In genomic region chr10:43377393-43377883, GRCh38 we compare ENCODE assay signal across 1 cellular context.
TF ChIP-seq lines count a peak whose summit lies in the region.

No MANE protein-coding gene starts in this region.

TF ChIP-seq in HepG2, 621 proteins besides CTCF, POLR2A, EP300 and RAD21 (continued from another document and continues in another):
- TF ChIP-seq TERF1 (CRISPR knock-in tag; IDR thresholded peaks at IDR 0.05) (no peak), ZNF263 (CRISPR knock-in tag; IDR thresholded peaks at IDR 0.05) (no peak), TAF1 (CRISPR knock-in tag; IDR thresholded peaks at IDR 0.05) (peak; percentile 58; the same call in 1 of the 2 replicates), SP140L (CRISPR knock-in tag; IDR thresholded peaks at IDR 0.05; ENCODE audit: borderline replicate concordance) (no peak), ZNF382 (CRISPR knock-in tag; IDR thresholded peaks at IDR 0.05; ENCODE audit: borderline replicate concordance) (no peak), HMGXB4 (CRISPR knock-in tag; IDR thresholded peaks at IDR 0.05; ENCODE audit: borderline replicate concordance in 1 of 2, low read depth in 1 of 2) (peak; percentile 50 to 71; a peak in 3 of 4 replicates), CAMTA2 (CRISPR knock-in tag; IDR thresholded peaks at IDR 0.05; ENCODE audit: borderline replicate concordance) (no peak), ZBTB3 (CRISPR knock-in tag; IDR thresholded peaks at IDR 0.05; ENCODE audit: borderline replicate concordance, low read depth) (no peak), MED8 (CRISPR knock-in tag; IDR thresholded peaks at IDR 0.05; ENCODE audit: insufficient replicate concordance) (no peak), ZNF597 (CRISPR knock-in tag; IDR thresholded peaks at IDR 0.05) (no peak), THAP8 (CRISPR knock-in tag; IDR thresholded peaks at IDR 0.05; ENCODE audit: borderline replicate concordance) (no peak), SMAD9 (CRISPR knock-in tag; IDR thresholded peaks at IDR 0.05) (no peak), GMEB1 (CRISPR knock-in tag; IDR thresholded peaks at IDR 0.05; ENCODE audit: borderline replicate concordance) (no peak), PHF20 (CRISPR knock-in tag; IDR thresholded peaks at IDR 0.05) (no peak), ZNF383 (CRISPR knock-in tag; IDR thresholded peaks at IDR 0.05; ENCODE audit: borderline replicate concordance) (no peak), ZNF574 (CRISPR knock-in tag; IDR thresholded peaks at IDR 0.05) (peak; percentile 55; the same call in 1 of the 2 replicates), ZNF343 (CRISPR knock-in tag; IDR thresholded peaks at IDR 0.05) (peak; percentile 83; the same call in 1 of the 2 replicates), GMEB2 (CRISPR knock-in tag; IDR thresholded peaks at IDR 0.05; ENCODE audit: low read depth) (no peak), FOXA3 (CRISPR knock-in tag; IDR thresholded peaks at IDR 0.05) (no peak), PAX8 (CRISPR knock-in tag; IDR thresholded peaks at IDR 0.05; ENCODE audit: borderline replicate concordance) (no peak), ZEB1 (IDR thresholded peaks at IDR 0.05; ENCODE audit: insufficient replicate concordance, low read depth) (peak; percentile 96), PTBP1 (IDR thresholded peaks at IDR 0.05; ENCODE audit: low read depth, low read length, poor library complexity, severe bottlenecking) (no peak), ZFP36L1 (CRISPR knock-in tag; IDR thresholded peaks at IDR 0.05) (no peak), BRD4 (CRISPR knock-in tag; IDR thresholded peaks at IDR 0.05) (no peak), NFE2 (CRISPR knock-in tag; IDR thresholded peaks at IDR 0.05) (no peak), NFYC (CRISPR knock-in tag; IDR thresholded peaks at IDR 0.05) (no peak), ZNF17 (CRISPR knock-in tag; IDR thresholded peaks at IDR 0.05) (no peak), ARID2 (CRISPR knock-in tag; IDR thresholded peaks at IDR 0.05; ENCODE audit: borderline replicate concordance) (no peak), ZMYM4 (CRISPR knock-in tag; IDR thresholded peaks at IDR 0.05) (peak; percentile 60; the same call in 1 of the 2 replicates), PRDM4 (CRISPR knock-in tag; IDR thresholded peaks at IDR 0.05; ENCODE audit: borderline replicate concordance) (no peak), ZC3H13 (CRISPR knock-in tag; IDR thresholded peaks at IDR 0.05) (no peak), GLI4 (CRISPR knock-in tag; IDR thresholded peaks at IDR 0.05; ENCODE audit: borderline replicate concordance) (no peak)
- TF ChIP-seq, protein P1, sequence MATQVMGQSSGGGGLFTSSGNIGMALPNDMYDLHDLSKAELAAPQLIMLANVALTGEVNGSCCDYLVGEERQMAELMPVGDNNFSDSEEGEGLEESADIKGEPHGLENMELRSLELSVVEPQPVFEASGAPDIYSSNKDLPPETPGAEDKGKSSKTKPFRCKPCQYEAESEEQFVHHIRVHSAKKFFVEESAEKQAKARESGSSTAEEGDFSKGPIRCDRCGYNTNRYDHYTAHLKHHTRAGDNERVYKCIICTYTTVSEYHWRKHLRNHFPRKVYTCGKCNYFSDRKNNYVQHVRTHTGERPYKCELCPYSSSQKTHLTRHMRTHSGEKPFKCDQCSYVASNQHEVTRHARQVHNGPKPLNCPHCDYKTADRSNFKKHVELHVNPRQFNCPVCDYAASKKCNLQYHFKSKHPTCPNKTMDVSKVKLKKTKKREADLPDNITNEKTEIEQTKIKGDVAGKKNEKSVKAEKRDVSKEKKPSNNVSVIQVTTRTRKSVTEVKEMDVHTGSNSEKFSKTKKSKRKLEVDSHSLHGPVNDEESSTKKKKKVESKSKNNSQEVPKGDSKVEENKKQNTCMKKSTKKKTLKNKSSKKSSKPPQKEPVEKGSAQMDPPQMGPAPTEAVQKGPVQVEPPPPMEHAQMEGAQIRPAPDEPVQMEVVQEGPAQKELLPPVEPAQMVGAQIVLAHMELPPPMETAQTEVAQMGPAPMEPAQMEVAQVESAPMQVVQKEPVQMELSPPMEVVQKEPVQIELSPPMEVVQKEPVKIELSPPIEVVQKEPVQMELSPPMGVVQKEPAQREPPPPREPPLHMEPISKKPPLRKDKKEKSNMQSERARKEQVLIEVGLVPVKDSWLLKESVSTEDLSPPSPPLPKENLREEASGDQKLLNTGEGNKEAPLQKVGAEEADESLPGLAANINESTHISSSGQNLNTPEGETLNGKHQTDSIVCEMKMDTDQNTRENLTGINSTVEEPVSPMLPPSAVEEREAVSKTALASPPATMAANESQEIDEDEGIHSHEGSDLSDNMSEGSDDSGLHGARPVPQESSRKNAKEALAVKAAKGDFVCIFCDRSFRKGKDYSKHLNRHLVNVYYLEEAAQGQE (IDR thresholded peaks at IDR 0.05; ENCODE audit: borderline replicate concordance in 1 of 2, low read depth in 1 of 2, low read length in 2 of 2) = no peak
- TF ChIP-seq, protein P2, sequence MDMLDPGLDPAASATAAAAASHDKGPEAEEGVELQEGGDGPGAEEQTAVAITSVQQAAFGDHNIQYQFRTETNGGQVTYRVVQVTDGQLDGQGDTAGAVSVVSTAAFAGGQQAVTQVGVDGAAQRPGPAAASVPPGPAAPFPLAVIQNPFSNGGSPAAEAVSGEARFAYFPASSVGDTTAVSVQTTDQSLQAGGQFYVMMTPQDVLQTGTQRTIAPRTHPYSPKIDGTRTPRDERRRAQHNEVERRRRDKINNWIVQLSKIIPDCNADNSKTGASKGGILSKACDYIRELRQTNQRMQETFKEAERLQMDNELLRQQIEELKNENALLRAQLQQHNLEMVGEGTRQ (IDR thresholded peaks at IDR 0.05; ENCODE audit: low read depth, low read length) = no peak
- TF ChIP-seq, protein P2 (CRISPR knock-in tag; IDR thresholded peaks at IDR 0.05; ENCODE audit: borderline replicate concordance) = no peak
- TF ChIP-seq, protein P3, sequence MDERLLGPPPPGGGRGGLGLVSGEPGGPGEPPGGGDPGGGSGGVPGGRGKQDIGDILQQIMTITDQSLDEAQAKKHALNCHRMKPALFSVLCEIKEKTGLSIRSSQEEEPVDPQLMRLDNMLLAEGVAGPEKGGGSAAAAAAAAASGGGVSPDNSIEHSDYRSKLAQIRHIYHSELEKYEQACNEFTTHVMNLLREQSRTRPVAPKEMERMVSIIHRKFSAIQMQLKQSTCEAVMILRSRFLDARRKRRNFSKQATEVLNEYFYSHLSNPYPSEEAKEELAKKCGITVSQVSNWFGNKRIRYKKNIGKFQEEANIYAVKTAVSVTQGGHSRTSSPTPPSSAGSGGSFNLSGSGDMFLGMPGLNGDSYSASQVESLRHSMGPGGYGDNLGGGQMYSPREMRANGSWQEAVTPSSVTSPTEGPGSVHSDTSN (CRISPR knock-in tag; IDR thresholded peaks at IDR 0.05) = no peak
- TF ChIP-seq, protein P4, sequence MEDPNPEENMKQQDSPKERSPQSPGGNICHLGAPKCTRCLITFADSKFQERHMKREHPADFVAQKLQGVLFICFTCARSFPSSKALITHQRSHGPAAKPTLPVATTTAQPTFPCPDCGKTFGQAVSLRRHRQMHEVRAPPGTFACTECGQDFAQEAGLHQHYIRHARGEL (CRISPR knock-in tag; IDR thresholded peaks at IDR 0.05) = no peak
